In genomic region chr13:31749929-31750328, GRCh38 we compare ENCODE assay signal across 13 cellular contexts. TPM values are rescaled to one million over a fixed set of nuclear protein-coding genes. Genes with fewer than 3 reads are reported as not detected.
DNase-seq lines count a peak whose midpoint lies in the region; ATAC-seq and TF ChIP-seq lines count a peak whose summit lies in the region.
"Had no signal": no experiment of that assay in that cellular context is flagged by ENCODE, and none has a peak within 500 bp of the region (broad histone marks: within the 10 kb centered on the region; RNA-seq: fewer than 3 reads in every experiment).

No MANE protein-coding gene starts in this region.

- H3K4me1 ChIP-seq in RWPE2 (ENCODE audit: insufficient read depth, poor library complexity, severe bottlenecking) (peaks cover 14% of the 10 kb centered on the region), thoracic aorta (ENCODE audit: control insufficient read depth in 1 of 2, low read depth in 2 of 2) (no peaks in the 10 kb centered on the region)

- H3K4me3 ChIP-seq in RWPE2 (ENCODE audit: severe bottlenecking) (no peak overlapping the region), fibroblast of mammary gland (ENCODE audit: control insufficient read depth, low read depth, low read length) (no peak overlapping the region), thoracic aorta (no peak overlapping the region)

- H3K27ac ChIP-seq in RWPE2 (ENCODE audit: poor library complexity, severe bottlenecking), result peak overlapping the region; percentile 49
- H3K27ac ChIP-seq in thoracic aorta, result no peak overlapping the region
- H3K27ac ChIP-seq: 22Rv1, neutrophil had no signal

- POLR2A ChIA-PET in HEK293T (lab: Yijun Ruan, JAX), result no interaction called here

- ATAC-seq in RWPE2 (ENCODE audit: low read depth) (peak; percentile 61), thoracic aorta (ENCODE audit: insufficient number of reproducible peaks, low FRiP score, low read depth) (peak; percentile 90), GM21825 (IDR thresholded peaks at IDR 0.05; ENCODE audit: unreplicated experiment) (no peak)

- H3K27me3 ChIP-seq in RWPE2 (ENCODE audit: insufficient read depth, poor library complexity, severe bottlenecking) (no peaks in the 10 kb centered on the region), thoracic aorta (replicated peaks; ENCODE audit: insufficient read depth) (no peaks in the 10 kb centered on the region)
- H3K27me3 ChIP-seq: neutrophil had no signal

- H3K9me3 ChIP-seq in RWPE2 (ENCODE audit: severe bottlenecking) (no peaks in the 10 kb centered on the region), thoracic aorta (no peaks in the 10 kb centered on the region)
- H3K9me3 ChIP-seq: neutrophil had no signal

- no peaks in the 10 kb centered on the region for H3K36me3 ChIP-seq in RWPE2 (ENCODE audit: low read depth)
- no peaks in the 10 kb centered on the region for H3K36me3 ChIP-seq in thoracic aorta
- H3K36me3 ChIP-seq: neutrophil had no signal

- TF ChIP-seq CTCF in RWPE2 (IDR thresholded peaks at IDR 0.05; ENCODE audit: poor library complexity, severe bottlenecking) (no peak), fibroblast of mammary gland (conservative IDR thresholded peaks at IDR 0.05; ENCODE audit: control insufficient read depth, insufficient read depth, low read depth, low read length) (no peak), thoracic aorta (IDR thresholded peaks at IDR 0.05) (no peak)

- intact Hi-C loops in head of caudate nucleus (cut with DNase I), result loop anchor here (10.0 kb wide), 2 partner anchors 315 to 515 kb away; no protein-coding TSS in a partner anchor

- CTCF ChIA-PET in HEK293T (lab: Yijun Ruan, JAX), result no interaction called here

- DNase-seq in NK-92 treated with Interleukin-12 subunit alpha and Interleukin-12 subunit beta, amount 100 ng/mL, for 24 hours (lab: John Stamatoyannopoulos, UW), result peak; percentile 1
- DNase-seq in NK-92 (lab: John Stamatoyannopoulos, UW; ENCODE audit: unreplicated experiment) (no peak), RWPE2 (ENCODE audit: low spot score) (no peak), fibroblast of mammary gland (ENCODE audit: low read depth) (peak; percentile 98), thoracic aorta (ENCODE audit: low spot score) (no peak), head of caudate nucleus (no peak), HEK293T (ENCODE audit: extremely low spot score) (no peak)
- DNase-seq: foreskin melanocyte; NCI-H2081; stimulated activated CD4-positive, alpha-beta T cell treated with anti-CD3 and anti-CD28 coated beads, Interleukin-1b, Interleukin-23, amount 100 ng/mL, for 48 hours had no signal

TF ChIP-seq in HEK293T, 16 proteins besides CTCF, POLR2A, EP300 and RAD21:
- TF ChIP-seq PKNOX1 (IDR thresholded peaks at IDR 0.05), result no peak
- TF ChIP-seq SP1 (IDR thresholded peaks at IDR 0.05), result no peak
- TF ChIP-seq BHLHE40 (IDR thresholded peaks at IDR 0.05; ENCODE audit: borderline replicate concordance), result no peak
- no peak for TF ChIP-seq FOXK2 (IDR thresholded peaks at IDR 0.05)
- no peak for TF ChIP-seq CTBP1 (IDR thresholded peaks at IDR 0.05; ENCODE audit: borderline replicate concordance)
- no peak for TF ChIP-seq FOXA1 (IDR thresholded peaks at IDR 0.05)
TF ChIP-seq in HEK293T: peak in this region for 0.

RNA-seq across cellular contexts. Expression of gene RXFP2, which starts 10.6 kb away (rescaled TPM):
- total RNA-seq in thoracic aorta, result 1 to 10 TPM in 1 of 2 donors, under 1 TPM in 1; 0.21 to 3.0 TPM

Comparison
In these comparisons a context has a peak if more than half of its experiments do, and no peak if none do; other contexts are left out.
1. DNase-seq: peak in NK-92 treated with Interleukin-12 subunit alpha and Interleukin-12 subunit beta, amount 100 ng/mL, for 24 hours (single experiment) and fibroblast of mammary gland (single experiment); none in NK-92 (single experiment), RWPE2 (single experiment), thoracic aorta (single experiment), head of caudate nucleus (0 of 42) and HEK293T (single experiment).